In genomic region chr2:60073201-60073600, GRCh38 we compare ENCODE assay signal across 7 cellular contexts.
"Had no signal": no experiment of that assay in that cellular context is flagged by ENCODE, and none has a peak within 500 bp of the region (broad histone marks: within the 10 kb centered on the region; RNA-seq: fewer than 3 reads in every experiment).

No MANE protein-coding gene starts in this region.

- ATAC-seq: GM23338, HepG2 had no signal

- H3K27ac Mint-ChIP-seq: GM23338, H9, IgD-negative memory B cell had no signal

- H3K9me3 Mint-ChIP-seq: GM23338, H9, IgD-negative memory B cell had no signal

- DNase-seq: H9, HCEC 1CT, KBM-7 had no signal

- H3K27ac ChIP-seq: HL-60 had no signal

- H3K4me3 Mint-ChIP-seq: GM23338, H9, IgD-negative memory B cell had no signal
